Comparison of ENCODE assay signal across 16 cellular contexts in genomic region chr2:46956981-46957531, GRCh38. TPM values are rescaled to one million over a fixed set of nuclear protein-coding genes. Genes with fewer than 3 reads are reported as not detected.
A peak's percentile ranks its signal among the peaks of the same experiment; 100 is the strongest.
DNase-seq lines count a peak whose midpoint lies in the region; ATAC-seq, FAIRE-seq and TF ChIP-seq lines count a peak whose summit lies in the region.
"Had no signal": no experiment of that assay in that cellular context is flagged by ENCODE, and none has a peak within 500 bp of the region (broad histone marks: within the 10 kb centered on the region; RNA-seq: fewer than 3 reads in every experiment).

No MANE protein-coding gene starts in this region.

- ATAC-seq in HepG2: no peak
- no peak for ATAC-seq in activated naive CD8-positive, alpha-beta T cell treated with anti-CD3 and anti-CD28 coated beads, Interleukin-2, amount 50 U/mL, for 24 hours
- ATAC-seq: A549 had no signal

- DNase-seq in HepG2 (ENCODE audit: low spot score) (no peak), ascending aorta (ENCODE audit: low spot score in 2 of 2) (no peak), neural crest cell (ENCODE audit: low read depth, low spot score) (no peak), KG1 (lab: John Stamatoyannopoulos, UW) (no peak)
- no peak for DNase-seq in activated T-cell treated with anti-CD3 and anti-CD28 coated beads, Interleukin-2, amount 50 U/mL, for 24 hours
- DNase-seq in activated naive CD8-positive, alpha-beta T cell treated with anti-CD3 and anti-CD28 coated beads, Interleukin-2, amount 50 U/mL, for 24 hours: no peak
- no peak for DNase-seq in stimulated activated CD4-positive, alpha-beta T cell treated with anti-CD3 and anti-CD28 coated beads, Interleukin-4, amount 100 ng/mL, for 1 hour
- DNase-seq: Kasumi-1, NCI-H1436 treated with DMSO at 0.1 percent for 48 hours, NCI-H345, NCI-H82, SJCRH30 had no signal

- H3K4me1 Mint-ChIP-seq in neural crest cell: peaks cover 12% of the 10 kb centered on the region
- no peaks in the 10 kb centered on the region for H3K4me1 Mint-ChIP-seq in activated T-cell treated with anti-CD3 and anti-CD28 coated beads, Interleukin-2, amount 50 U/mL, for 24 hours (ENCODE audit: low read depth)
- H3K4me1 Mint-ChIP-seq in activated naive CD8-positive, alpha-beta T cell treated with anti-CD3 and anti-CD28 coated beads, Interleukin-2, amount 50 U/mL, for 24 hours: no peaks in the 10 kb centered on the region

- CTCF ChIA-PET in HepG2 (lab: Yijun Ruan, JAX; ENCODE audit: low intra/inter-chr PET ratio, low total read pairs): no interaction called here

- TF ChIP-seq CTCF in liver (IDR thresholded peaks at IDR 0.05; ENCODE audit: low read depth, low read length, missing input control) (no peak), HepG2 (CRISPR knock-in tag; IDR thresholded peaks at IDR 0.05) (no peak), ascending aorta (IDR thresholded peaks at IDR 0.05) (no peak), neural crest cell (conservative IDR thresholded peaks at IDR 0.05) (no peak)

- intact Hi-C loops in HepG2 (cut with micrococcal nuclease; ENCODE audit: unreplicated experiment): no loop called here
- intact Hi-C loops in ascending aorta (cut with DNase I): no loop called here

- H3K9me3 Mint-ChIP-seq in neural crest cell: no peaks in the 10 kb centered on the region
- no peaks in the 10 kb centered on the region for H3K9me3 Mint-ChIP-seq in activated T-cell treated with anti-CD3 and anti-CD28 coated beads, Interleukin-2, amount 50 U/mL, for 24 hours
- H3K9me3 Mint-ChIP-seq in activated naive CD8-positive, alpha-beta T cell treated with anti-CD3 and anti-CD28 coated beads, Interleukin-2, amount 50 U/mL, for 24 hours: no peaks in the 10 kb centered on the region

- WGBS in liver: 36% methylated on average over 10 of the region's 10 CpGs
- WGBS in HepG2 (ENCODE audit: low lambda C conversion rate): 89% methylated on average over 9 of the region's 10 CpGs

- POLR2A ChIA-PET in HepG2 (lab: Yijun Ruan, JAX): no interaction called here

- no peaks in the 10 kb centered on the region for H3K79me2 ChIP-seq in HepG2 (ENCODE audit: insufficient read depth, low read length)

- TF ChIP-seq EP300 in HepG2 (IDR thresholded peaks at IDR 0.05; ENCODE audit: low read depth in 2 of 2, low read length in 2 of 2) (no peak), HepG2 (CRISPR knock-in tag; IDR thresholded peaks at IDR 0.05; ENCODE audit: borderline replicate concordance) (no peak)

- H3K36me3 ChIP-seq in liver (ENCODE audit: control insufficient read depth in 4 of 4, insufficient read depth in 3 of 4, low read depth in 1 of 4, low read length in 3 of 4) (peaks cover 0 to 4% (median under 1%) of the 10 kb centered on the region in 4 donors), HepG2 (replicated peaks in 1 of 2; ENCODE audit: control insufficient read depth in 1 of 2, insufficient read depth in 2 of 2, low read length in 2 of 2) (peaks cover 29 to 70% of the 10 kb centered on the region in 2 experiments), ascending aorta (peaks cover 46 to 72% of the 10 kb centered on the region in 2 donors)

- H3K27ac ChIP-seq in liver (ENCODE audit: low read depth in 1 of 2, low read length in 2 of 2): peak overlapping the region; percentile 37 to 64
- no peak overlapping the region for H3K27ac ChIP-seq in HepG2 (ENCODE audit: extremely low read length, insufficient read depth, low read length)
- H3K27ac ChIP-seq in ascending aorta: peak overlapping the region; percentile 74 to 77
- H3K27ac ChIP-seq: C4-2B, SJCRH30 had no signal

- H2AFZ ChIP-seq in HepG2 (ENCODE audit: low read length): no peak overlapping the region

- peaks cover 3% of the 10 kb centered on the region for H3K36me3 Mint-ChIP-seq in neural crest cell (ENCODE audit: low read depth)
- peaks cover 92% of the 10 kb centered on the region for H3K36me3 Mint-ChIP-seq in activated T-cell treated with anti-CD3 and anti-CD28 coated beads, Interleukin-2, amount 50 U/mL, for 24 hours (ENCODE audit: low read depth)
- peaks cover 44% of the 10 kb centered on the region for H3K36me3 Mint-ChIP-seq in activated naive CD8-positive, alpha-beta T cell treated with anti-CD3 and anti-CD28 coated beads, Interleukin-2, amount 50 U/mL, for 24 hours (ENCODE audit: low read depth)

- H3K9ac ChIP-seq in liver (ENCODE audit: low read depth in 1 of 2, low read length in 2 of 2): no peak overlapping the region
- no peak overlapping the region for H3K9ac ChIP-seq in HepG2 (ENCODE audit: insufficient read depth, low read depth, low read length)

- H3K27me3 Mint-ChIP-seq in neural crest cell (ENCODE audit: low read depth): no peaks in the 10 kb centered on the region
- H3K27me3 Mint-ChIP-seq in activated T-cell treated with anti-CD3 and anti-CD28 coated beads, Interleukin-2, amount 50 U/mL, for 24 hours: no peaks in the 10 kb centered on the region
- no peaks in the 10 kb centered on the region for H3K27me3 Mint-ChIP-seq in activated naive CD8-positive, alpha-beta T cell treated with anti-CD3 and anti-CD28 coated beads, Interleukin-2, amount 50 U/mL, for 24 hours

- peak overlapping the region; percentile 50 for H3K27ac Mint-ChIP-seq in neural crest cell (ENCODE audit: unreplicated experiment)
- no peak overlapping the region for H3K27ac Mint-ChIP-seq in activated T-cell treated with anti-CD3 and anti-CD28 coated beads, Interleukin-2, amount 50 U/mL, for 24 hours
- H3K27ac Mint-ChIP-seq in activated naive CD8-positive, alpha-beta T cell treated with anti-CD3 and anti-CD28 coated beads, Interleukin-2, amount 50 U/mL, for 24 hours: no peak overlapping the region

- H3K27me3 ChIP-seq in liver (ENCODE audit: control insufficient read depth in 4 of 4, insufficient read depth in 4 of 4, low read length in 3 of 4) (no peaks in the 10 kb centered on the region), HepG2 (ENCODE audit: control insufficient read depth in 1 of 2, insufficient read depth in 2 of 2, low read length in 2 of 2) (no peaks in the 10 kb centered on the region), ascending aorta (no peaks in the 10 kb centered on the region)
- H3K27me3 ChIP-seq: SJCRH30 had no signal

- H3K9me3 ChIP-seq in liver (ENCODE audit: control insufficient read depth in 4 of 4, low read length in 3 of 4) (no peaks in the 10 kb centered on the region), HepG2 (ENCODE audit: low read length) (no peaks in the 10 kb centered on the region), ascending aorta (no peaks in the 10 kb centered on the region)
- H3K9me3 ChIP-seq: A549, SJCRH30 had no signal

- no peak overlapping the region for H3K4me2 ChIP-seq in HepG2 (ENCODE audit: low read depth, low read length)
- H3K4me2 ChIP-seq: A549 had no signal

- no TSS peak for BruUV-seq in HepG2 (replicated peaks; lab: Mats Ljungman, UMichigan)

- peaks cover 26 to 37% (median 32%) of the 10 kb centered on the region in 4 donors for H3K4me1 ChIP-seq in liver (ENCODE audit: control insufficient read depth in 4 of 4, insufficient read depth in 4 of 4, low read length in 3 of 4)
- peaks cover 28% of the 10 kb centered on the region for H3K4me1 ChIP-seq in HepG2 (ENCODE audit: insufficient read depth, low read length)
- H3K4me1 ChIP-seq in ascending aorta: peaks cover 6 to 24% of the 10 kb centered on the region in 2 donors

- TF ChIP-seq RAD21 in liver (IDR thresholded peaks at IDR 0.05) (peak; percentile 46 to 54), HepG2 (CRISPR knock-in tag; IDR thresholded peaks at IDR 0.05) (no peak)

- in situ Hi-C loops in HepG2 (cut with HindIII; ENCODE audit: extremely low pct_ligation_motif_present, low pct_unique_long_range_greater_than_20kb): no loop called here

- FAIRE-seq in HepG2 (lab: Jason Lieb, UNC): no peak
- FAIRE-seq: A549, H1 had no signal

- no peaks in the 10 kb centered on the region for H4K20me1 ChIP-seq in HepG2 (ENCODE audit: insufficient read depth, low read length)

- no peak for TF ChIP-seq POLR2A in HepG2 (IDR thresholded peaks at IDR 0.05; ENCODE audit: insufficient read depth in 1 of 2, low read depth in 2 of 2, low read length in 2 of 2)

- H3K4me3 ChIP-seq in liver (ENCODE audit: low read depth in 1 of 3, low read length in 3 of 3): no peak overlapping the region
- H3K4me3 ChIP-seq in HepG2 (replicated peaks in 1 of 3; ENCODE audit: insufficient read depth in 1 of 3, low read depth in 2 of 3, low read length in 3 of 3): no peak overlapping the region
- no peak overlapping the region for H3K4me3 ChIP-seq in ascending aorta
- H3K4me3 ChIP-seq: A549, SJCRH30 had no signal

- no peak overlapping the region for H3K4me3 Mint-ChIP-seq in neural crest cell
- H3K4me3 Mint-ChIP-seq in activated T-cell treated with anti-CD3 and anti-CD28 coated beads, Interleukin-2, amount 50 U/mL, for 24 hours: no peak overlapping the region
- H3K4me3 Mint-ChIP-seq in activated naive CD8-positive, alpha-beta T cell treated with anti-CD3 and anti-CD28 coated beads, Interleukin-2, amount 50 U/mL, for 24 hours: no peak overlapping the region

RNA-seq across cellular contexts. Expression of gene TTC7A, which starts 16.0 kb away (rescaled TPM):
- total RNA-seq in liver (10 to 100 TPM in 1 of 2 donors, 1 to 10 TPM in 1; 9.3 to 14.6 TPM), HepG2 (2016; rRNA removed; fragmentation: Illumina TruSeq; extraction: Trizol) (21.0 and 24.0 TPM in 2 replicates), ascending aorta (181 TPM), neural crest cell (9.6 and 9.8 TPM in 2 replicates)
- polyA plus RNA-seq in liver (1 to 10 TPM; 1.1 to 9.3 TPM), HepG2 (2011; rRNA removed) (23.7 and 25.2 TPM in 2 replicates)
- total RNA-seq in HepG2 (2016; cell fraction: cytosol; rRNA removed; fragmentation: Illumina TruSeq; extraction: Trizol; ENCODE audit: low read depth): 8.3 and 8.9 TPM in 2 replicates
- total RNA-seq in HepG2 (2016; cell fraction: insoluble cytoplasmic fraction; rRNA removed; fragmentation: Illumina TruSeq; extraction: Trizol): 17.8 and 24.5 TPM in 2 replicates
- 18.3 and 18.8 TPM in 2 replicates for total RNA-seq in HepG2 (2016; cell fraction: membrane; rRNA removed; fragmentation: Illumina TruSeq; extraction: Trizol)
- 28.5 and 28.8 TPM in 2 replicates for total RNA-seq in HepG2 (2016; cell fraction: nucleus; rRNA removed; fragmentation: Illumina TruSeq; extraction: Trizol)
- 16.5 and 24.2 TPM in 2 replicates for polyA plus RNA-seq in HepG2 (2011; cell fraction: cytosol; rRNA removed)
- polyA plus RNA-seq in HepG2 (2011; cell fraction: nucleus; rRNA removed): 65.7 and 80.5 TPM in 2 replicates
- 20.4 and 24.1 TPM in 2 replicates for polyA plus RNA-seq in HepG2 (2012)
- 5.7 and 5.8 TPM in 2 replicates for polyA plus RNA-seq in HepG2 (2016; cell fraction: cytosol; fragmentation: Illumina TruSeq; extraction: Trizol; ENCODE audit: low read depth)
- 19.1 and 24.2 TPM in 2 replicates for polyA plus RNA-seq in HepG2 (2016; cell fraction: insoluble cytoplasmic fraction; fragmentation: Illumina TruSeq; extraction: Trizol; ENCODE audit: low read depth)
- 11.6 and 14.8 TPM in 2 replicates for polyA plus RNA-seq in HepG2 (2016; cell fraction: membrane; fragmentation: Illumina TruSeq; extraction: Trizol; ENCODE audit: low read depth)
- 29.2 and 31.6 TPM in 2 replicates for polyA plus RNA-seq in HepG2 (2016; cell fraction: nucleus; fragmentation: Illumina TruSeq; extraction: Trizol; ENCODE audit: insufficient read depth, low read depth)
- polyA minus RNA-seq in HepG2 (2011; rRNA and poly(A)+ RNA removed; ENCODE audit: low replicate concordance): 25.8 and 60.0 TPM in 2 replicates
- polyA minus RNA-seq in HepG2 (2011; cell fraction: cytosol; rRNA and poly(A)+ RNA removed): 12.9 and 13.4 TPM in 2 replicates
- polyA minus RNA-seq in HepG2 (2011; cell fraction: nucleus; rRNA and poly(A)+ RNA removed): 37.9 and 48.2 TPM in 2 replicates

RNA-seq across cellular contexts. Expression of gene MCFD2, which starts 41.5 kb away (rescaled TPM):
- total RNA-seq in liver (100 to 1,000 TPM in 1 of 2 donors, 10 to 100 TPM in 1; 81.8 to 148 TPM), HepG2 (2016; rRNA removed; fragmentation: Illumina TruSeq; extraction: Trizol) (191 and 232 TPM in 2 replicates), ascending aorta (171 TPM), neural crest cell (78.8 and 79.8 TPM in 2 replicates)
- polyA plus RNA-seq in liver (100 to 1,000 TPM; 118 to 140 TPM), HepG2 (2011; rRNA removed) (170 and 183 TPM in 2 replicates)
- total RNA-seq in HepG2 (2016; cell fraction: cytosol; rRNA removed; fragmentation: Illumina TruSeq; extraction: Trizol; ENCODE audit: low read depth): 20.4 and 23.3 TPM in 2 replicates
- 188 and 227 TPM in 2 replicates for total RNA-seq in HepG2 (2016; cell fraction: insoluble cytoplasmic fraction; rRNA removed; fragmentation: Illumina TruSeq; extraction: Trizol)
- total RNA-seq in HepG2 (2016; cell fraction: membrane; rRNA removed; fragmentation: Illumina TruSeq; extraction: Trizol): 73.2 and 79.2 TPM in 2 replicates
- 172 and 204 TPM in 2 replicates for total RNA-seq in HepG2 (2016; cell fraction: nucleus; rRNA removed; fragmentation: Illumina TruSeq; extraction: Trizol)
- 120 and 161 TPM in 2 replicates for polyA plus RNA-seq in HepG2 (2011; cell fraction: cytosol; rRNA removed)
- polyA plus RNA-seq in HepG2 (2011; cell fraction: nucleus; rRNA removed): 48.7 and 68.4 TPM in 2 replicates
- polyA plus RNA-seq in HepG2 (2012): 135 and 170 TPM in 2 replicates
- polyA plus RNA-seq in HepG2 (2016; cell fraction: cytosol; fragmentation: Illumina TruSeq; extraction: Trizol; ENCODE audit: low read depth): 30.7 and 36.6 TPM in 2 replicates
- polyA plus RNA-seq in HepG2 (2016; cell fraction: insoluble cytoplasmic fraction; fragmentation: Illumina TruSeq; extraction: Trizol; ENCODE audit: low read depth): 146 TPM in 2 replicates
- 43.2 and 44.0 TPM in 2 replicates for polyA plus RNA-seq in HepG2 (2016; cell fraction: membrane; fragmentation: Illumina TruSeq; extraction: Trizol; ENCODE audit: low read depth)
- polyA plus RNA-seq in HepG2 (2016; cell fraction: nucleus; fragmentation: Illumina TruSeq; extraction: Trizol; ENCODE audit: insufficient read depth, low read depth): 201 and 204 TPM in 2 replicates
- polyA minus RNA-seq in HepG2 (2011; rRNA and poly(A)+ RNA removed; ENCODE audit: low replicate concordance): 95.6 and 263 TPM in 2 replicates
- 122 and 129 TPM in 2 replicates for polyA minus RNA-seq in HepG2 (2011; cell fraction: cytosol; rRNA and poly(A)+ RNA removed)
- polyA minus RNA-seq in HepG2 (2011; cell fraction: nucleus; rRNA and poly(A)+ RNA removed): 66.2 and 98.2 TPM in 2 replicates
